Comparison of ENCODE assay signal across 11 cellular contexts in the genomic region with DNA sequence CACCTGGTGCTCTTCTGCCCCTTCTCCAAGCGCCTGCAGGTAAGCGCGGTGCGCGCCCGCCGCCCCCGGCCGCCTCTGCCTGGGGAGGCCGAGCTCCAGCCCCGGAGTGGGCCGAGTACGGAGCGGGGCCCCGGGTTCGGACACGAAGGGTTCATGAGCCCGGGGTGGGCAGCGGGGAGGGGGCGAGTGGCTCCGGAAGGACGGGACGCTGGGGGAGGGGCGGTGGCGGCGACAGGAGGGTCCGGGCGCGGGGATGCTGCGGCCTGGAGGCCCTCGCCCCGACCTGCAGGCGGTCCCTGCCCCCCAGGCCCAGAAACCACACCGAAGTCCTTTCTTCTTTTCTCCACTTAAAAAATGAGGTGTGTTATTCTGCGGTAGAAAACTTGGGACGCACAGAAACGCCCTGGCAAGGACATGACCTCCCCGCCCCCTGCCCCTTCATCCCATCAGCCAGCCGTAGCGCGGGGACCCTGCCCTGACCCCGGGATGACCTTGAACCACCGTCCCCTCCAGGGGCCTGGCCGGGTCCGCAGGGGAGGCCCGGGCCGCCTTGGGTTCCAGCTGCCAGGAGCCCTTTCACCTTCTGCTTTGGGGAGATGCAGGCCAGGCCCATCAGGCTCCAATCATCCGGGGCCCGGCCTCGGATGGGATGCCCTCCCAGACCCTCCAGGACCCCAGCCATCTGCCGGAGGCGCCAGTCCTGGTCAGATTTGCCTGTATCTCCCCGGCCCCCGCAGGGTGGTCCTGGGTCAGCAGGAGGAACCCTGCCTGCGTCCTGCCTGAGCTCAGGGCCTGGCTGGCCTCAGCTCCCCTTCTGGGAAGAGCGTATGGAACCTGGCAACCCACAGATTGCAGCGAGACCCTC. TPM values are rescaled to one million over a fixed set of nuclear protein-coding genes. Genes with fewer than 3 reads are reported as not detected.
DNase-seq lines count a peak whose midpoint lies in the region; ATAC-seq and TF ChIP-seq lines count a peak whose summit lies in the region.
"Had no signal": no experiment of that assay in that cellular context is flagged by ENCODE, and none has a peak within 500 bp of the region (broad histone marks: within the 10 kb centered on the region; RNA-seq: fewer than 3 reads in every experiment).

No MANE protein-coding gene starts in this region.

- CTCF ChIA-PET in AG04450 (lab: Charles Lee), result no interaction called here

- no peaks in the 10 kb centered on the region for H3K36me3 ChIP-seq in Peyer's patch
- H3K36me3 ChIP-seq in esophagus (ENCODE audit: control insufficient read depth in 2 of 2, insufficient read depth in 2 of 2, low read length in 1 of 2), result no peaks in the 10 kb centered on the region
- H3K36me3 ChIP-seq in osteoblast (ENCODE audit: insufficient read depth, low read length), result no peaks in the 10 kb centered on the region
- H3K36me3 ChIP-seq: adrenal gland had no signal

- no peaks in the 10 kb centered on the region for H3K79me2 ChIP-seq in osteoblast (ENCODE audit: insufficient read depth, low read length)

- no peak for TF ChIP-seq POLR2A in Peyer's patch (IDR thresholded peaks at IDR 0.05)

- H3K27ac ChIP-seq in AG04450 (ENCODE audit: low read depth, low read length) (no peak overlapping the region), Peyer's patch (peak overlapping the region in 1 of 4 donors; percentile 2), esophagus (ENCODE audit: low read depth in 2 of 2, low read length in 1 of 2) (peak overlapping the region in 1 of 2 donors; percentile 49), osteoblast (ENCODE audit: low read depth, low read length) (no peak overlapping the region)

- TF ChIP-seq CTCF in AG04450 (IDR thresholded peaks at IDR 0.05; ENCODE audit: low read depth, low read length), result no peak
- no peak for TF ChIP-seq CTCF in Peyer's patch (IDR thresholded peaks at IDR 0.05)
- no peak for TF ChIP-seq CTCF in osteoblast (IDR thresholded peaks at IDR 0.05; ENCODE audit: extremely low read depth, low read depth, low read length)
- no peak for TF ChIP-seq CTCF in GM10266 (IDR thresholded peaks at IDR 0.05; ENCODE audit: control insufficient read depth, insufficient read depth, low read depth, missing control alignments)

- H3K9me3 ChIP-seq in AG04450 (ENCODE audit: control insufficient read depth, insufficient read depth, low read length) (no peaks in the 10 kb centered on the region; the same call in 1 of the 2 replicates), Peyer's patch (no peaks in the 10 kb centered on the region), esophagus (ENCODE audit: control insufficient read depth in 2 of 2, insufficient read depth in 1 of 2, low read depth in 1 of 2, low read length in 1 of 2) (no peaks in the 10 kb centered on the region), osteoblast (ENCODE audit: low read depth, low read length) (no peaks in the 10 kb centered on the region)
- H3K9me3 ChIP-seq: adrenal gland had no signal

- WGBS in esophagus, 2 donors, result 9 to 10% methylated on average over 46 to 57 of the region's 57 CpGs

- peaks cover 0 to 12% (median 6%) of the 10 kb centered on the region in 4 donors for H3K4me1 ChIP-seq in Peyer's patch
- peaks cover 0 to 3% of the 10 kb centered on the region in 2 donors for H3K4me1 ChIP-seq in esophagus (ENCODE audit: control insufficient read depth in 2 of 2, insufficient read depth in 2 of 2, low read length in 1 of 2)
- H3K4me1 ChIP-seq in osteoblast (ENCODE audit: insufficient read depth, low read length), result no peaks in the 10 kb centered on the region

- no peak for ATAC-seq in GM19395 (IDR thresholded peaks at IDR 0.05; ENCODE audit: unreplicated experiment)

- peaks cover 16% of the 10 kb centered on the region for H3K27me3 ChIP-seq in AG04450 (ENCODE audit: control insufficient read depth, insufficient read depth, low read length)
- peaks cover 0 to 17% of the 10 kb centered on the region in 2 donors for H3K27me3 ChIP-seq in Peyer's patch
- peaks cover 0 to 7% of the 10 kb centered on the region in 2 donors for H3K27me3 ChIP-seq in esophagus (ENCODE audit: control insufficient read depth in 1 of 2, insufficient read depth in 2 of 2, low read length in 2 of 2)
- peaks cover 22% of the 10 kb centered on the region for H3K27me3 ChIP-seq in osteoblast (ENCODE audit: insufficient read depth, low read length)

- H3K4me3 ChIP-seq in AG04450 (ENCODE audit: low read depth, low read length) (peak overlapping the region; percentile 44), Peyer's patch (peak overlapping the region in 3 of 4 donors; percentile 42 to 48 (median 47)), esophagus (ENCODE audit: low read depth in 1 of 2, low read length in 2 of 2) (peak overlapping the region; percentile 23 to 40), osteoblast (ENCODE audit: insufficient read depth, low read length) (no peak overlapping the region)

- H4K20me1 ChIP-seq in osteoblast (ENCODE audit: insufficient read depth, low read length), result no peaks in the 10 kb centered on the region

- intact Hi-C loops in head of caudate nucleus (cut with DNase I), result no loop called here

- no peak overlapping the region for H3K4me2 ChIP-seq in osteoblast (ENCODE audit: insufficient read depth, low read length)

- DNase-seq in AG04450 (ENCODE audit: low read depth, low spot score), result no peak
- no peak for DNase-seq in Peyer's patch
- peak; percentile 88 for DNase-seq in osteoblast (ENCODE audit: insufficient read length, low spot score, missing footprints)
- no peak for DNase-seq in NCI-H187 treated with DMSO at 0.1 percent for 48 hours (lab: John Stamatoyannopoulos, UW)
- DNase-seq in GM10266 (ENCODE audit: extremely low spot score), result no peak
- DNase-seq in head of caudate nucleus, result no peak
- DNase-seq: Karpas-422 had no signal

- POLR2A ChIA-PET in AG04450 (lab: Yijun Ruan, JAX), result interaction anchor here (1.1 to 2.1 kb wide), 2 partner anchors 14 to 15 kb away, joined by 3 to 14 read pairs; no protein-coding TSS in a partner anchor

- H2AFZ ChIP-seq in osteoblast (ENCODE audit: low read length), result no peak overlapping the region

RNA-seq across cellular contexts. Expression of gene DIPK1B, which starts 0.6 kb away (rescaled TPM):
- 2.8 and 3.6 TPM in 2 replicates for polyA plus RNA-seq in AG04450 (2011; rRNA removed)
- polyA minus RNA-seq in AG04450 (2011; rRNA and poly(A)+ RNA removed), result 1.3 and 2.6 TPM in 2 replicates
- total RNA-seq in Peyer's patch, result 1 to 10 TPM in 3 of 4 donors, under 1 TPM in 1; 0.70 to 5.8 (median 2.6) TPM
- 1 to 10 TPM; 1.6 to 2.5 TPM for polyA plus RNA-seq in esophagus
- total RNA-seq in osteoblast, result not detected in 2 replicates

RNA-seq across cellular contexts. Expression of gene AGPAT2, which starts 25.7 kb away (rescaled TPM):
- polyA plus RNA-seq in AG04450 (2011; rRNA removed) (24.4 and 30.0 TPM in 2 replicates), esophagus (100 to 1,000 TPM in 1 of 2 donors, 10 to 100 TPM in 1; 90.7 to 100 TPM)
- polyA minus RNA-seq in AG04450 (2011; rRNA and poly(A)+ RNA removed), result 16.2 and 21.7 TPM in 2 replicates
- total RNA-seq in Peyer's patch (100 to 1,000 TPM in 3 of 4 donors, 10 to 100 TPM in 1; 97.4 to 802 (median 479) TPM), osteoblast (26.5 and 30.0 TPM in 2 replicates)

RNA-seq across cellular contexts. Expression of gene LCN10, which starts 29.8 kb away (rescaled TPM):
- not detected in 2 replicates for polyA plus RNA-seq in AG04450 (2011; rRNA removed)
- not detected in 2 replicates for polyA minus RNA-seq in AG04450 (2011; rRNA and poly(A)+ RNA removed)
- total RNA-seq in Peyer's patch, result 10 to 100 TPM in 1 of 4 donors, 1 to 10 TPM in 3; 1.1 to 28.1 (median 4.4) TPM
- polyA plus RNA-seq in esophagus, result 10 to 100 TPM in 1 of 2 donors, 1 to 10 TPM in 1; 5.3 to 14.9 TPM
- total RNA-seq in osteoblast, result not detected in 2 replicates

RNA-seq across cellular contexts. Expression of gene LCN6, which starts 35.4 kb away (rescaled TPM):
- not detected in 2 replicates for polyA plus RNA-seq in AG04450 (2011; rRNA removed)
- not detected in 2 replicates for polyA minus RNA-seq in AG04450 (2011; rRNA and poly(A)+ RNA removed)
- total RNA-seq in Peyer's patch, result 10 to 100 TPM in 1 of 4 donors, 1 to 10 TPM in 3; 4.7 to 17.3 (median 5.6) TPM
- polyA plus RNA-seq in esophagus, result 10 to 100 TPM in 1 of 2 donors, 1 to 10 TPM in 1; 9.0 to 14.4 TPM
- total RNA-seq in osteoblast, result not detected in 2 replicates

RNA-seq across cellular contexts. Expression of gene LCN8, which starts 45.1 kb away (rescaled TPM):
- polyA plus RNA-seq in AG04450 (2011; rRNA removed), result not detected in 2 replicates
- polyA minus RNA-seq in AG04450 (2011; rRNA and poly(A)+ RNA removed), result not detected in 2 replicates
- total RNA-seq in Peyer's patch, result not detected
- not detected for polyA plus RNA-seq in esophagus
- total RNA-seq in osteoblast, result not detected in 2 replicates
- total RNA-seq: adrenal gland, omental fat pad had no signal
- polyA plus RNA-seq: adrenal gland had no signal
